ENCODE assay signal across 12 cellular contexts in the genomic region with DNA sequence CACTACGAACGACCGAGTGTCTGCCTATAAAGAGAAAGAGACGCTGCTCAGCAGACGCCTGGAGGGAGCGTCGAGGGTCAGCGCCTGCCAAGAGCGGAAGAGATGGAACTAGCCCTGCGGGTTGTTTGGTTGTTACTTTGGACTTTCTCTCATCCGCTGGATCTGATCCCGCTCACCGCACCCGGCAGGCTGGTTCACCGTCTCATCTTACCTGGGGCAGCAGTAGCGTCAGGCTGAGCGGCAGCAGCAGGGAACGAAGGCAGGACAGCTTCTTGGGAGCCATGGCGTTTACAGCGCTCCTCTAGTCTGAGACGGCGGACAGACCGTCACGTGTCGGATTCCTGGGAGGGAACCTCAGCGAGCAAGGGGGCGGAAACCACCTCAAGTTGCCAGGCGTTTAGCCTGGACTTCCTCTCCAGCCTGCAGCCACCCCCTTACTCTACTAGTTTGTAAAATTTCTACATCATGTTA. TPM values are rescaled to one million over a fixed set of nuclear protein-coding genes. Genes with fewer than 3 reads are reported as not detected.
DNase-seq lines count a peak whose midpoint lies in the region; ATAC-seq and TF ChIP-seq lines count a peak whose summit lies in the region.
"Had no signal": no experiment of that assay in that cellular context is flagged by ENCODE, and none has a peak within 500 bp of the region (broad histone marks: within the 10 kb centered on the region; RNA-seq: fewer than 3 reads in every experiment).

No MANE protein-coding gene starts in this region.

- intact Hi-C loops in right cardiac atrium (cut with DNase I) (loop anchor here in 1 of 4 donors (10.0 kb wide), 1 partner anchor 51 kb away; no protein-coding TSS in a partner anchor), OCI-LY7 (cut with micrococcal nuclease; ENCODE audit: unreplicated experiment) (no loop called here), psoas muscle (cut with DNase I) (loop anchor here in 1 of 2 donors (10.0 kb wide), 1 partner anchor 51 kb away; no protein-coding TSS in a partner anchor)

- H3K27ac ChIP-seq in CD4-positive, CD25-positive, alpha-beta regulatory T cell (ENCODE audit: insufficient read depth, low read length, poor library complexity, severe bottlenecking): no peak overlapping the region
- H3K27ac ChIP-seq in right cardiac atrium (ENCODE audit: low read length) (no peak overlapping the region), OCI-LY7 (ENCODE audit: low read depth, low read length, poor library complexity, severe bottlenecking) (no peak overlapping the region), psoas muscle (no peak overlapping the region)
- H3K27ac ChIP-seq: SK-N-MC had no signal

- WGBS in right cardiac atrium: 35% methylated on average over 28 of the region's 28 CpGs
- 33 to 40% (median 34%) methylated on average over 28 of the region's 28 CpGs for WGBS in psoas muscle, 3 donors

- no peaks in the 10 kb centered on the region for H3K9me3 ChIP-seq in CD4-positive, CD25-positive, alpha-beta regulatory T cell (ENCODE audit: control insufficient read depth in 2 of 2, low read length in 2 of 2)
- no peaks in the 10 kb centered on the region for H3K9me3 ChIP-seq in right cardiac atrium (ENCODE audit: control insufficient read depth, low read length)
- H3K9me3 ChIP-seq in OCI-LY7 (ENCODE audit: low read length): no peaks in the 10 kb centered on the region
- H3K9me3 ChIP-seq in psoas muscle: no peaks in the 10 kb centered on the region

- H3K27me3 Mint-ChIP-seq in CD4-positive, CD25-positive, alpha-beta regulatory T cell: no peaks in the 10 kb centered on the region
- H3K27me3 Mint-ChIP-seq in WTC11 (ENCODE audit: low read depth): no peaks in the 10 kb centered on the region

- H3K4me2 ChIP-seq in OCI-LY7 (ENCODE audit: low read length): no peak overlapping the region

- H3K4me1 ChIP-seq in CD4-positive, CD25-positive, alpha-beta regulatory T cell (ENCODE audit: control insufficient read depth, insufficient read depth, low read length, poor library complexity, severe bottlenecking): peaks cover 40% of the 10 kb centered on the region
- peaks cover 3% of the 10 kb centered on the region for H3K4me1 ChIP-seq in right cardiac atrium (ENCODE audit: control insufficient read depth, insufficient read depth, low read length)
- H3K4me1 ChIP-seq in OCI-LY7 (ENCODE audit: insufficient read depth, low read length, poor library complexity, severe bottlenecking): peaks cover 34% of the 10 kb centered on the region
- peaks cover 19% of the 10 kb centered on the region for H3K4me1 ChIP-seq in psoas muscle

- CTCF ChIA-PET in WTC11 (lab: Charles Lee): no interaction called here
- CTCF ChIA-PET in OCI-LY7 (lab: Charles Lee; ENCODE audit: unreplicated experiment): no interaction called here

- peaks cover 8% of the 10 kb centered on the region for H3K36me3 Mint-ChIP-seq in CD4-positive, CD25-positive, alpha-beta regulatory T cell
- H3K36me3 Mint-ChIP-seq in WTC11: no peaks in the 10 kb centered on the region

- DNase-seq in CD4-positive, CD25-positive, alpha-beta regulatory T cell: no peak
- no peak for DNase-seq in WTC11 (ENCODE audit: low spot score)
- DNase-seq in right cardiac atrium: peak in 2 of 3 donors; percentile 71 to 77
- DNase-seq in renal cortical epithelial cell (ENCODE audit: low read depth): peak; percentile 54
- no peak for DNase-seq in OCI-LY7 (ENCODE audit: low spot score)
- no peak for DNase-seq in psoas muscle
- DNase-seq: midbrain, NCI-H2081 had no signal

- H2AFZ ChIP-seq in OCI-LY7 (ENCODE audit: low read length): no peak overlapping the region

- H3K9me2 ChIP-seq in OCI-LY7 (ENCODE audit: insufficient read depth, low read length): no peaks in the 10 kb centered on the region

- no peaks in the 10 kb centered on the region for H3K9me3 Mint-ChIP-seq in CD4-positive, CD25-positive, alpha-beta regulatory T cell
- no peaks in the 10 kb centered on the region for H3K9me3 Mint-ChIP-seq in WTC11

- peaks cover 14 to 41% (median 28%) of the 10 kb centered on the region in 4 donors for H3K4me1 Mint-ChIP-seq in CD4-positive, CD25-positive, alpha-beta regulatory T cell
- peaks cover 14% of the 10 kb centered on the region for H3K4me1 Mint-ChIP-seq in WTC11

- H3K36me3 ChIP-seq in CD4-positive, CD25-positive, alpha-beta regulatory T cell (ENCODE audit: control insufficient read depth, insufficient read depth, low read length): peaks cover under 1% of the 10 kb centered on the region
- H3K36me3 ChIP-seq in OCI-LY7 (ENCODE audit: insufficient read depth, low read length) (peaks cover 30% of the 10 kb centered on the region), psoas muscle (ENCODE audit: insufficient read depth in 1 of 2, low read depth in 1 of 2) (peaks cover 0 to 21% of the 10 kb centered on the region in 2 donors)

- no peaks in the 10 kb centered on the region for H3K27me3 ChIP-seq in CD4-positive, CD25-positive, alpha-beta regulatory T cell (ENCODE audit: control insufficient read depth, insufficient read depth, low read length)
- H3K27me3 ChIP-seq in right cardiac atrium (ENCODE audit: control insufficient read depth, insufficient read depth): no peaks in the 10 kb centered on the region
- no peaks in the 10 kb centered on the region for H3K27me3 ChIP-seq in psoas muscle (ENCODE audit: insufficient read depth in 3 of 3, low read length in 2 of 3)

- no peak for TF ChIP-seq CTCF in WTC11 (IDR thresholded peaks at IDR 0.05)
- TF ChIP-seq CTCF in OCI-LY7 (conservative IDR thresholded peaks at IDR 0.05; ENCODE audit: low read length): no peak
- TF ChIP-seq CTCF in psoas muscle (IDR thresholded peaks at IDR 0.05): no peak

- BruUV-seq in OCI-LY7 (replicated peaks; lab: Mats Ljungman, UMichigan): no TSS peak

- ATAC-seq in CD4-positive, CD25-positive, alpha-beta regulatory T cell (ENCODE audit: low read depth in 2 of 2): no peak
- ATAC-seq in WTC11 (no peak), right cardiac atrium (no peak), HG02938 (IDR thresholded peaks at IDR 0.05; ENCODE audit: unreplicated experiment) (no peak), GM21825 (IDR thresholded peaks at IDR 0.05; ENCODE audit: unreplicated experiment) (no peak), psoas muscle (no peak)

- POLR2A ChIA-PET in WTC11 (lab: Charles Lee): no interaction called here
- POLR2A ChIA-PET in OCI-LY7 (lab: Charles Lee): no interaction called here

- peak overlapping the region in 2 of 3 donors; percentile 46 to 89 for H3K27ac Mint-ChIP-seq in CD4-positive, CD25-positive, alpha-beta regulatory T cell
- H3K27ac Mint-ChIP-seq in WTC11: peak overlapping the region; percentile 48; the same call in 1 of the 2 replicates

- peak overlapping the region in 2 of 4 donors; percentile 50 to 98 for H3K4me3 Mint-ChIP-seq in CD4-positive, CD25-positive, alpha-beta regulatory T cell
- peak overlapping the region; percentile 37 for H3K4me3 Mint-ChIP-seq in WTC11

- H4K20me1 ChIP-seq in OCI-LY7 (ENCODE audit: insufficient read depth, low read length): no peaks in the 10 kb centered on the region

- H3K4me3 ChIP-seq in CD4-positive, CD25-positive, alpha-beta regulatory T cell (ENCODE audit: low read depth, low read length): no peak overlapping the region
- H3K4me3 ChIP-seq in right cardiac atrium (ENCODE audit: low read length) (no peak overlapping the region), OCI-LY7 (ENCODE audit: low read depth, low read length, poor library complexity, severe bottlenecking) (no peak overlapping the region), psoas muscle (no peak overlapping the region)
- H3K4me3 ChIP-seq: SK-N-MC had no signal

- H3K79me2 ChIP-seq in OCI-LY7 (ENCODE audit: insufficient read depth, low read depth, low read length): peaks cover 25% of the 10 kb centered on the region; the same call in 1 of the 2 replicates

RNA-seq across cellular contexts. Expression of a gene that starts 1.9 kb away (rescaled TPM):
- 0.86 TPM for total RNA-seq in CD4-positive, CD25-positive, alpha-beta regulatory T cell
- 1 to 10 TPM in 1 of 4 donors, under 1 TPM in 2, not detected in 1; 0.78 to 1.1 (median 0.90) TPM for polyA plus RNA-seq in CD4-positive, CD25-positive, alpha-beta regulatory T cell
- 5.2 to 6.4 TPM (median 6.1 TPM) in 3 replicates for total RNA-seq in WTC11 (2021)
- 1 to 10 TPM; 2.7 to 3.8 (median 3.3) TPM for total RNA-seq in right cardiac atrium
- 3.1 TPM for polyA plus RNA-seq in right cardiac atrium
- total RNA-seq in renal cortical epithelial cell: 9.8 and 12.9 TPM in 2 replicates
- 2.7 and 8.6 TPM in 2 replicates for total RNA-seq in OCI-LY7 (2014; rRNA removed; shearing (Covaris generic))
- 6.4 and 6.9 TPM in 2 replicates for total RNA-seq in OCI-LY7 (2022)
- total RNA-seq in psoas muscle: 1 to 10 TPM in 1 of 4 donors, under 1 TPM in 3; 0.59 to 1.6 (median 0.92) TPM
- 1 to 10 TPM in 1 of 3 donors, under 1 TPM in 2; 0.55 to 3.7 (median 0.82) TPM for polyA plus RNA-seq in psoas muscle

RNA-seq across cellular contexts. Expression of a gene that starts 2.0 kb away (rescaled TPM):
- 21.9 TPM for total RNA-seq in CD4-positive, CD25-positive, alpha-beta regulatory T cell
- 10 to 100 TPM; 14.8 to 26.1 (median 19.1) TPM for polyA plus RNA-seq in CD4-positive, CD25-positive, alpha-beta regulatory T cell
- 27.4 to 28.8 TPM (median 27.5 TPM) in 3 replicates for total RNA-seq in WTC11 (2021)
- 10 to 100 TPM; 17.5 to 19.7 (median 19.3) TPM for total RNA-seq in right cardiac atrium
- 22.2 TPM for polyA plus RNA-seq in right cardiac atrium
- 30.7 and 52.7 TPM in 2 replicates for total RNA-seq in renal cortical epithelial cell
- 19.6 and 23.4 TPM in 2 replicates for total RNA-seq in OCI-LY7 (2014; rRNA removed; shearing (Covaris generic))
- 39.5 and 42.8 TPM in 2 replicates for total RNA-seq in OCI-LY7 (2022)
- 10 to 100 TPM; 11.6 to 16.7 (median 14.3) TPM for total RNA-seq in psoas muscle
- 10 to 100 TPM; 15.8 to 38.5 (median 29.7) TPM for polyA plus RNA-seq in psoas muscle

RNA-seq across cellular contexts. Expression of a gene that starts 9.7 kb away (rescaled TPM):
- total RNA-seq in CD4-positive, CD25-positive, alpha-beta regulatory T cell: not detected
- not detected for polyA plus RNA-seq in CD4-positive, CD25-positive, alpha-beta regulatory T cell
- total RNA-seq in WTC11 (2021): 0.20 TPM in 1 of 3 replicates, not detected in the others
- not detected for total RNA-seq in right cardiac atrium
- not detected for polyA plus RNA-seq in right cardiac atrium
- total RNA-seq in renal cortical epithelial cell: 0.25 TPM in 1 of 2 replicates, not detected in the other
- not detected in 2 replicates for total RNA-seq in OCI-LY7 (2014; rRNA removed; shearing (Covaris generic))
- total RNA-seq in OCI-LY7 (2022): 0.28 TPM in 1 of 2 replicates, not detected in the other
- not detected for total RNA-seq in psoas muscle
- under 1 TPM in 1 of 3 donors, not detected in 2; 0.06 TPM for polyA plus RNA-seq in psoas muscle
- total RNA-seq: HT-29 had no signal

RNA-seq across cellular contexts. Expression of a gene that starts 10.4 kb away (rescaled TPM):
- 245 TPM for total RNA-seq in CD4-positive, CD25-positive, alpha-beta regulatory T cell
- polyA plus RNA-seq in CD4-positive, CD25-positive, alpha-beta regulatory T cell: 100 to 1,000 TPM; 217 to 323 (median 270) TPM
- total RNA-seq in WTC11 (2021) (40.8 to 58.7 TPM (median 52.3 TPM) in 3 replicates), right cardiac atrium (10 to 100 TPM; 27.6 to 88.6 (median 64.3) TPM), renal cortical epithelial cell (70.9 and 239 TPM in 2 replicates), OCI-LY7 (2022) (181 and 186 TPM in 2 replicates), psoas muscle (100 to 1,000 TPM; 522 to 707 (median 613) TPM)
- polyA plus RNA-seq in right cardiac atrium (131 TPM), psoas muscle (100 to 1,000 TPM; 291 to 618 (median 508) TPM)
- total RNA-seq in OCI-LY7 (2014; rRNA removed; shearing (Covaris generic)): 62.8 and 96.0 TPM in 2 replicates

RNA-seq across cellular contexts. Expression of a gene that starts 13.7 kb away (rescaled TPM):
- total RNA-seq in CD4-positive, CD25-positive, alpha-beta regulatory T cell: 123 TPM
- 10 to 100 TPM; 23.5 to 37.5 (median 28.5) TPM for polyA plus RNA-seq in CD4-positive, CD25-positive, alpha-beta regulatory T cell
- 56.9 to 70.4 TPM (median 58.0 TPM) in 3 replicates for total RNA-seq in WTC11 (2021)
- 10 to 100 TPM; 14.9 to 32.0 (median 27.2) TPM for total RNA-seq in right cardiac atrium
- polyA plus RNA-seq in right cardiac atrium: 20.1 TPM
- 35.8 and 53.4 TPM in 2 replicates for total RNA-seq in renal cortical epithelial cell
- total RNA-seq in OCI-LY7 (2014; rRNA removed; shearing (Covaris generic)): 57.8 and 91.0 TPM in 2 replicates
- total RNA-seq in OCI-LY7 (2022): 73.2 and 82.4 TPM in 2 replicates
- total RNA-seq in psoas muscle: 10 to 100 TPM in 3 of 4 donors, 1 to 10 TPM in 1; 9.3 to 29.4 (median 15.2) TPM
- polyA plus RNA-seq in psoas muscle: 10 to 100 TPM in 2 of 3 donors, 1 to 10 TPM in 1; 8.7 to 27.8 (median 14.9) TPM

Comparison
In these comparisons a context has a peak if more than half of its experiments do, and no peak if none do; other contexts are left out.
1. DNase-seq: peak in right cardiac atrium (2 of 3) and renal cortical epithelial cell (single experiment); none in CD4-positive, CD25-positive, alpha-beta regulatory T cell (0 of 3), WTC11 (single experiment), OCI-LY7 (single experiment) and psoas muscle (0 of 2).